ENCODE assay signal across 16 cellular contexts in genomic region chr12:92469837-92470236, GRCh38.
DNase-seq lines count a peak whose midpoint lies in the region; ATAC-seq and TF ChIP-seq lines count a peak whose summit lies in the region.
"Had no signal": no experiment of that assay in that cellular context is flagged by ENCODE, and none has a peak within 500 bp of the region (broad histone marks: within the 10 kb centered on the region; RNA-seq: fewer than 3 reads in every experiment).

No MANE protein-coding gene starts in this region.

- intact Hi-C loops in right lobe of liver (cut with DNase I) = no loop called here
- intact Hi-C loops in aorta (cut with DNase I) = loop anchor here in 1 of 2 donors (2.0 kb wide), 1 partner anchor 31 kb away; no protein-coding TSS in a partner anchor
- intact Hi-C loops in posterior vena cava (cut with DNase I) = loop anchor here in 1 of 2 donors (10.0 kb wide), 1 partner anchor 305 kb away; no protein-coding TSS in a partner anchor

- ATAC-seq in stimulated activated naive CD8-positive, alpha-beta T cell treated with anti-CD3 and anti-CD28 coated beads, Interleukin-15, Interleukin-2, amounts not matched to agents 100 U/mL and 50 U/mL, for 24 hours = no peak
- ATAC-seq in right lobe of liver (peak; percentile 20 to 61 (median 22)), aorta (ENCODE audit: low FRiP score) (peak; percentile 50)
- ATAC-seq: T-cell had no signal

- TF ChIP-seq CTCF in cardiac fibroblast (IDR thresholded peaks at IDR 0.05; ENCODE audit: low read depth, low read length) (no peak), right lobe of liver (IDR thresholded peaks at IDR 0.05) (no peak)

- WGBS in right lobe of liver (ENCODE audit: insufficient coverage, low coverage, low lambda C conversion rate, missing lambda C conversion rate) = 53% methylated on average over 6 of the region's 6 CpGs
- WGBS in aorta, 2 donors = 27 to 43% methylated on average over 6 of the region's 6 CpGs

- H3K27me3 ChIP-seq in right lobe of liver = no peaks in the 10 kb centered on the region
- H3K27me3 ChIP-seq in aorta (ENCODE audit: control insufficient read depth in 1 of 2, insufficient read depth in 2 of 2, low read length in 1 of 2) = no peaks in the 10 kb centered on the region

- no peaks in the 10 kb centered on the region for H3K9me3 ChIP-seq in right lobe of liver
- no peaks in the 10 kb centered on the region for H3K9me3 ChIP-seq in aorta (ENCODE audit: control insufficient read depth, low read length)

- TF ChIP-seq POLR2A in right lobe of liver (IDR thresholded peaks at IDR 0.05) = no peak

- H3K36me3 ChIP-seq in right lobe of liver = no peaks in the 10 kb centered on the region
- H3K36me3 ChIP-seq in aorta (ENCODE audit: control insufficient read depth in 1 of 2, insufficient read depth in 2 of 2, low read length in 1 of 2) = no peaks in the 10 kb centered on the region

- H3K27me3 Mint-ChIP-seq in stimulated activated naive CD8-positive, alpha-beta T cell treated with anti-CD3 and anti-CD28 coated beads, Interleukin-15, Interleukin-2, amounts not matched to agents 100 ng/mL and 50 ng/mL, for 24 hours = no peaks in the 10 kb centered on the region

- H3K27ac ChIP-seq in right lobe of liver (no peak overlapping the region), aorta (ENCODE audit: low read depth in 1 of 2, low read length in 2 of 2) (no peak overlapping the region)
- H3K27ac ChIP-seq: coronary artery had no signal

- H3K36me3 Mint-ChIP-seq in stimulated activated naive CD8-positive, alpha-beta T cell treated with anti-CD3 and anti-CD28 coated beads, Interleukin-15, Interleukin-2, amounts not matched to agents 100 ng/mL and 50 ng/mL, for 24 hours (ENCODE audit: low read depth) = no peaks in the 10 kb centered on the region
- H3K36me3 Mint-ChIP-seq: T-cell had no signal

- H3K4me1 ChIP-seq in right lobe of liver (no peaks in the 10 kb centered on the region), aorta (ENCODE audit: control insufficient read depth in 1 of 2, insufficient read depth in 2 of 2, low read length in 2 of 2) (peaks cover 0 to 3% of the 10 kb centered on the region in 2 donors)

- no peak overlapping the region for H3K4me3 ChIP-seq in cardiac fibroblast (replicated peaks in 1 of 2; ENCODE audit: low read depth in 2 of 2, low read length in 2 of 2)
- no peak overlapping the region for H3K4me3 ChIP-seq in right lobe of liver
- no peak overlapping the region for H3K4me3 ChIP-seq in aorta (ENCODE audit: low read length in 2 of 2)
- H3K4me3 ChIP-seq: coronary artery had no signal

- H3K9me3 Mint-ChIP-seq in stimulated activated naive CD8-positive, alpha-beta T cell treated with anti-CD3 and anti-CD28 coated beads, Interleukin-15, Interleukin-2, amounts not matched to agents 100 ng/mL and 50 ng/mL, for 24 hours = no peaks in the 10 kb centered on the region
- H3K9me3 Mint-ChIP-seq: T-cell had no signal

- H3K4me1 Mint-ChIP-seq in stimulated activated naive CD8-positive, alpha-beta T cell treated with anti-CD3 and anti-CD28 coated beads, Interleukin-15, Interleukin-2, amounts not matched to agents 100 ng/mL and 50 ng/mL, for 24 hours (ENCODE audit: low read depth) = peaks cover 66% of the 10 kb centered on the region

- H3K27ac Mint-ChIP-seq in stimulated activated naive CD8-positive, alpha-beta T cell treated with anti-CD3 and anti-CD28 coated beads, Interleukin-15, Interleukin-2, amounts not matched to agents 100 ng/mL and 50 ng/mL, for 24 hours = peak overlapping the region; percentile 89

- peak overlapping the region; percentile 44 for H3K4me3 Mint-ChIP-seq in stimulated activated naive CD8-positive, alpha-beta T cell treated with anti-CD3 and anti-CD28 coated beads, Interleukin-15, Interleukin-2, amounts not matched to agents 100 ng/mL and 50 ng/mL, for 24 hours
- H3K4me3 Mint-ChIP-seq: T-cell had no signal

- no peak for DNase-seq in stimulated activated naive CD8-positive, alpha-beta T cell treated with anti-CD3 and anti-CD28 coated beads, Interleukin-15, Interleukin-2, amounts not matched to agents 100 U/mL and 50 U/mL, for 24 hours
- DNase-seq in cardiac fibroblast (ENCODE audit: low read depth in 2 of 2) (peak; percentile 20 to 58), right lobe of liver (no peak), aorta (peak in 1 of 2 donors; percentile 68), RKO (ENCODE audit: low spot score) (no peak), posterior vena cava (ENCODE audit: low spot score) (no peak), NCI-H1930 (lab: John Stamatoyannopoulos, UW) (no peak)
- DNase-seq: GDM1; glutamatergic neuron; NCI-H1105; NK-92 treated with Interleukin-12 subunit alpha and Interleukin-12 subunit beta, amount 100 ng/mL, for 24 hours; stimulated activated CD4-positive, alpha-beta T cell treated with anti-CD3 and anti-CD28 coated beads, Interleukin-12 subunit alpha, Interleukin-12 subunit beta, amount 100 ng/mL, for 4 hours; stimulated activated CD8-positive, alpha-beta memory T cell treated with anti-CD3 and anti-CD28 coated beads, Interleukin-4, amount 100 ng/mL, for 48 hours; T-cell had no signal

Comparison
In these comparisons a context has a peak if more than half of its experiments do, and no peak if none do; other contexts are left out.
1. DNase-seq: peak in cardiac fibroblast (2 of 2); none in stimulated activated naive CD8-positive, alpha-beta T cell treated with anti-CD3 and anti-CD28 coated beads, Interleukin-15, Interleukin-2, amounts not matched to agents 100 U/mL and 50 U/mL, for 24 hours (single experiment), right lobe of liver (0 of 3), RKO (single experiment), posterior vena cava (single experiment) and NCI-H1930 (0 of 2).